1 cellular context compared by ENCODE assay signal in genomic region chr1:36118396-36118795, GRCh38.
TF ChIP-seq lines count a peak whose summit lies in the region.

No MANE protein-coding gene starts in this region.

TF ChIP-seq in WTC11, 78 proteins besides CTCF, POLR2A, EP300 and RAD21 (continued from another document):
- TF ChIP-seq PRDM15 (CRISPR knock-in tag; IDR thresholded peaks at IDR 0.05) (no peak), NR2C2 (CRISPR knock-in tag; IDR thresholded peaks at IDR 0.05) (no peak), ZNF512 (CRISPR knock-in tag; IDR thresholded peaks at IDR 0.05; ENCODE audit: borderline replicate concordance) (no peak), JAZF1 (CRISPR knock-in tag; IDR thresholded peaks at IDR 0.05) (no peak), TEAD4 (CRISPR knock-in tag; IDR thresholded peaks at IDR 0.05) (no peak), IRF2 (CRISPR knock-in tag; IDR thresholded peaks at IDR 0.05; ENCODE audit: borderline replicate concordance, low read depth) (no peak), ATF2 (CRISPR knock-in tag; IDR thresholded peaks at IDR 0.05; ENCODE audit: borderline replicate concordance, low read depth) (no peak), CREM (CRISPR knock-in tag; IDR thresholded peaks at IDR 0.05) (no peak), ZMAT4 (CRISPR knock-in tag; IDR thresholded peaks at IDR 0.05) (no peak), ZNF423 (CRISPR knock-in tag; IDR thresholded peaks at IDR 0.05) (no peak), CBFB (CRISPR knock-in tag; IDR thresholded peaks at IDR 0.05; ENCODE audit: low read depth) (no peak), STAT6 (CRISPR knock-in tag; conservative IDR thresholded peaks at IDR 0.05; ENCODE audit: low read depth) (no peak), FOXP4 (CRISPR knock-in tag; IDR thresholded peaks at IDR 0.05) (no peak), AFF4 (CRISPR knock-in tag; IDR thresholded peaks at IDR 0.05; ENCODE audit: borderline replicate concordance) (no peak), ZNF263 (CRISPR knock-in tag; IDR thresholded peaks at IDR 0.05; ENCODE audit: low read depth) (no peak), E2F4 (CRISPR knock-in tag; IDR thresholded peaks at IDR 0.05; ENCODE audit: borderline replicate concordance, low read depth) (no peak)
